8 cellular contexts compared by ENCODE assay signal in the genomic region with DNA sequence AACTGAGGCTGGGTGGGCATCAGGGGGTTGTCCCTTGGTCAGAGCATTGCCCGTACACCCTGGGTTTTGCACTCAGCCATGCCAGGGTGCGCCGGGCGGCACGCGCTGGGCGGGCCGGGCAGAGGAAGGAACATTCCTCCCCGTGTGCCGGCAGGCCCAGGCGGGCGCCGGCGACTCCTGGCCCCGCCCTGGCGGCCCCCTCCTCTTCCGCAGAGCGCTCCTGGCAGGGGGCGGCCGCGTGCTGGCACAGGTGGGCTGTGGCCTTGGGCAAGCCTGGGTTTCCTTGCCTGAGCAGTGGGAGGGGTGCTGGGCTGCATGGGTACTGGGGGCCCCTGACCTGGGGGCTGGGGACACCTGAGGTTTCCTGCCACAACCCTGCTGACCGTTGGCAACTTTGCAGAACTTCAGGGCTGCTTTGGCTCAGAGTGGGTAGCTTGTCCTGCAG. TPM values are rescaled to one million over a fixed set of nuclear protein-coding genes. Genes with fewer than 3 reads are reported as not detected.
DNase-seq lines count a peak whose midpoint lies in the region; ATAC-seq and TF ChIP-seq lines count a peak whose summit lies in the region.
"Had no signal": no experiment of that assay in that cellular context is flagged by ENCODE, and none has a peak within 500 bp of the region (broad histone marks: within the 10 kb centered on the region; RNA-seq: fewer than 3 reads in every experiment).

No MANE protein-coding gene starts in this region.

- H2AFZ ChIP-seq in IMR-90 (replicated peaks; ENCODE audit: low read length, poor library complexity) (peak overlapping the region; percentile 60), PC-9 (no peak overlapping the region)

- H2BK20ac ChIP-seq in IMR-90 (ENCODE audit: low read depth, low read length), result no peak overlapping the region; the same call in 1 of the 2 replicates

- no peak overlapping the region; the same call in 1 of the 2 replicates for H4K91ac ChIP-seq in IMR-90 (ENCODE audit: insufficient read depth, low read depth, low read length)

- BruUV-seq in IMR-90 (replicated peaks; lab: Mats Ljungman, UMichigan) (no TSS peak), PC-9 (replicated peaks; lab: Mats Ljungman, UMichigan) (no TSS peak)

- no peak overlapping the region for H4K5ac ChIP-seq in IMR-90 (ENCODE audit: low read depth, low read length)

- H3K23ac ChIP-seq in IMR-90 (ENCODE audit: low read depth, low read length), result no peak overlapping the region

- no peak overlapping the region for H2BK5ac ChIP-seq in IMR-90 (ENCODE audit: low read depth, low read length, poor library complexity, severe bottlenecking)

- H3K4me3 ChIP-seq in IMR-90 (ENCODE audit: insufficient read depth, low read depth, low read length), result no peak overlapping the region
- H3K4me3 ChIP-seq in PC-9, result peak overlapping the region; percentile 37; the same call in 1 of the 2 replicates
- peak overlapping the region in 1 of 2 donors; percentile 62 for H3K4me3 ChIP-seq in gastroesophageal sphincter
- peak overlapping the region; percentile 40 to 83 (median 62) for H3K4me3 ChIP-seq in skin epidermis

- H4K20me1 ChIP-seq in IMR-90 (ENCODE audit: insufficient read depth, low read length) (0 out of 2 replicates have a peak, but pooled peaks cover 9% of the 10 kb centered on the region), PC-9 (ENCODE audit: insufficient read depth) (no peaks in the 10 kb centered on the region)

- TF ChIP-seq RAD21 in IMR-90 (IDR thresholded peaks at IDR 0.05; ENCODE audit: low read length), result no peak

- H3K4me1 ChIP-seq in IMR-90 (ENCODE audit: control insufficient read depth, insufficient read depth, low read length), result peaks cover 23% of the 10 kb centered on the region
- H3K4me1 ChIP-seq in PC-9 (replicated peaks; ENCODE audit: insufficient read depth), result peaks cover 82% of the 10 kb centered on the region
- H3K4me1 ChIP-seq in gastroesophageal sphincter, result peaks cover 0 to 93% (median 30%) of the 10 kb centered on the region in 3 donors

- in situ Hi-C loops in IMR-90 (cut with MboI; ENCODE audit: low sequenced_read_pairs), result no loop called here

- H3K9me3 ChIP-seq in IMR-90 (ENCODE audit: control insufficient read depth, insufficient read depth, low read length) (no peaks in the 10 kb centered on the region), PC-9 (ENCODE audit: insufficient read depth, low read depth) (no peaks in the 10 kb centered on the region), gastroesophageal sphincter (no peaks in the 10 kb centered on the region)

- H3K27ac ChIP-seq in IMR-90 (ENCODE audit: insufficient read depth, low read length) (no peak overlapping the region), PC-9 (peak overlapping the region; percentile 75), gastroesophageal sphincter (peak overlapping the region in 3 of 4 donors; percentile 44 to 58 (median 57)), skin epidermis (peak overlapping the region in 20 of 21 experiments; percentile 30 to 94 (median 78))

- H3K79me1 ChIP-seq in IMR-90 (ENCODE audit: low read depth in 1 of 2, low read length in 2 of 2), result peaks cover 0 to 4% of the 10 kb centered on the region in 2 experiments; a peak in 1 of 4 replicates

- peak overlapping the region; percentile 47 for H2AK9ac ChIP-seq in IMR-90 (replicated peaks; ENCODE audit: low read depth, low read length, poor library complexity)

- no peak for TF ChIP-seq POLR2A in IMR-90 (IDR thresholded peaks at IDR 0.05; ENCODE audit: low read depth, low read length)
- no peak for TF ChIP-seq POLR2A in gastroesophageal sphincter (IDR thresholded peaks at IDR 0.05)

- TF ChIP-seq EP300 in gastroesophageal sphincter (IDR thresholded peaks at IDR 0.05), result no peak

- H2BK120ac ChIP-seq in IMR-90 (ENCODE audit: low read depth, low read length), result no peak overlapping the region

- H3K14ac ChIP-seq in IMR-90 (replicated peaks; ENCODE audit: low read depth, low read length), result no peak overlapping the region

- H3K4me2 ChIP-seq in IMR-90 (ENCODE audit: low read depth, low read length), result no peak overlapping the region
- peak overlapping the region; percentile 77 for H3K4me2 ChIP-seq in PC-9

- no peak for ATAC-seq in IMR-90 (ENCODE audit: low read depth)
- ATAC-seq in gastroesophageal sphincter, result no peak

- peak overlapping the region; percentile 59 for H2AK5ac ChIP-seq in IMR-90 (ENCODE audit: low read depth, low read length)

- no peak overlapping the region for H3K18ac ChIP-seq in IMR-90 (ENCODE audit: low read depth, low read length)

- H3K4ac ChIP-seq in IMR-90 (ENCODE audit: low read depth, low read length), result no peak overlapping the region; the same call in 1 of the 2 replicates

- no peak overlapping the region for H3K9ac ChIP-seq in IMR-90 (ENCODE audit: low read depth, low read length)

- CTCF ChIA-PET in IMR-90 (lab: Yijun Ruan, JAX) (no interaction called here), PC-9 (lab: Charles Lee) (interaction anchor here (0.5 to 0.6 kb wide), 2 partner anchors 54 to 956 kb away, joined by 7 to 9 read pairs; no protein-coding TSS in a partner anchor)

- no peaks in the 10 kb centered on the region for H3K9me1 ChIP-seq in IMR-90 (ENCODE audit: insufficient read depth, low read length)

- POLR2A ChIA-PET in IMR-90 (lab: Charles Lee; ENCODE audit: unreplicated experiment) (no interaction called here), PC-9 (lab: Charles Lee; ENCODE audit: unreplicated experiment) (interaction anchor here (0.5 to 0.7 kb wide), 4 partner anchors 42 to 989 kb away, joined by 3 to 14 read pairs (median 4); no protein-coding TSS in a partner anchor)

- peaks cover 48% of the 10 kb centered on the region for H3F3A ChIP-seq in PC-9 (ENCODE audit: insufficient read depth, low read depth)

- no peak overlapping the region for H2BK15ac ChIP-seq in IMR-90 (ENCODE audit: low read depth, low read length)

- H3K27me3 ChIP-seq in IMR-90 (ENCODE audit: control insufficient read depth, insufficient read depth, low read length) (no peaks in the 10 kb centered on the region), PC-9 (ENCODE audit: insufficient read depth, low read depth) (no peaks in the 10 kb centered on the region), gastroesophageal sphincter (peaks cover 92% of the 10 kb centered on the region)

- dilution Hi-C loops in IMR-90 (cut with HindIII; ENCODE audit: low sequenced_read_pairs, unreplicated experiment), result no loop called here

- 95% methylated on average over 4 of the region's 22 CpGs; no CpG with 5 or more reads in 1 of the 2 experiments for WGBS in IMR-90 (ENCODE audit: extremely low coverage in 2 of 2, insufficient read length in 1 of 2), 2 experiments
- no CpG with 5 or more reads among the region's 22 CpGs for WGBS in gastroesophageal sphincter (ENCODE audit: low coverage in 1 of 2), 2 donors

- H3K56ac ChIP-seq in IMR-90 (ENCODE audit: extremely low read depth, insufficient read depth, low read length), result no peak overlapping the region

- H3K36me3 ChIP-seq in IMR-90 (ENCODE audit: control insufficient read depth, insufficient read depth, low read length) (no peaks in the 10 kb centered on the region), PC-9 (ENCODE audit: low read depth) (no peaks in the 10 kb centered on the region), gastroesophageal sphincter (peaks cover 0 to 24% of the 10 kb centered on the region in 2 donors)

- no peaks in the 10 kb centered on the region for H3K9me2 ChIP-seq in PC-9 (ENCODE audit: insufficient read depth)

- intact Hi-C loops in IMR-90 (cut with micrococcal nuclease), result no loop called here
- intact Hi-C loops in PC-9 (cut with micrococcal nuclease; ENCODE audit: unreplicated experiment), result loop anchor here (2.0 to 10.0 kb wide), 5 partner anchors 46 to 989 kb away; a partner anchor contains a TSS

- TF ChIP-seq CTCF in IMR-90 (conservative IDR thresholded peaks at IDR 0.05; ENCODE audit: low read depth, low read length) (no peak), PC-9 (conservative IDR thresholded peaks at IDR 0.05) (no peak), gastroesophageal sphincter (IDR thresholded peaks at IDR 0.05) (no peak)

- peaks cover 13% of the 10 kb centered on the region for H3K79me2 ChIP-seq in PC-9 (ENCODE audit: low read depth)

- no peak overlapping the region for H4K8ac ChIP-seq in IMR-90 (ENCODE audit: low read depth in 2 of 2, low read length in 2 of 2)

- DNase-seq in IMR-90 (no peak), PC-9 (peak; percentile 52 to 88), NCI-H446 treated with DMSO at 0.1 percent for 48 hours (lab: John Stamatoyannopoulos, UW) (no peak), mesenteric fat pad (ENCODE audit: low spot score) (no peak), NCI-H82 (lab: John Stamatoyannopoulos, UW) (no peak)

TF ChIP-seq in IMR-90, 13 proteins besides CTCF, POLR2A, EP300 and RAD21 (continues in another document):
- TF ChIP-seq SMC3 (IDR thresholded peaks at IDR 0.05; ENCODE audit: low read depth, low read length), result no peak
- no peak for TF ChIP-seq BHLHE40 (IDR thresholded peaks at IDR 0.05; ENCODE audit: low read depth, low read length)
- no peak for TF ChIP-seq MAFK (IDR thresholded peaks at IDR 0.05; ENCODE audit: low read depth, low read length)
- no peak for TF ChIP-seq MAZ (IDR thresholded peaks at IDR 0.05; ENCODE audit: borderline replicate concordance, low read depth, low read length)
- TF ChIP-seq NFE2L2 (IDR thresholded peaks at IDR 0.05; ENCODE audit: low read depth, low read length), result no peak
- no peak for TF ChIP-seq MXI1 (IDR thresholded peaks at IDR 0.05; ENCODE audit: borderline replicate concordance, low read depth, low read length)

RNA-seq across cellular contexts. Expression of a gene that starts 3.9 kb away (rescaled TPM):
- total RNA-seq in IMR-90 (2012; rRNA removed) (1.4 and 1.8 TPM in 2 replicates), PC-9 (2021) (21.3 and 24.7 TPM in 2 replicates), gastroesophageal sphincter (1 to 10 TPM; 4.4 to 9.8 (median 8.4) TPM), mesenteric fat pad (43.8 TPM)
- polyA plus RNA-seq in IMR-90 (2012; rRNA removed), result 5.1 and 5.3 TPM in 2 replicates
- polyA plus RNA-seq in IMR-90 (2012; cell fraction: cytosol; rRNA removed), result 3.8 and 5.3 TPM in 2 replicates
- polyA plus RNA-seq in IMR-90 (2012; cell fraction: nucleus; rRNA removed; ENCODE audit: low replicate concordance), result 11.2 and 22.5 TPM in 2 replicates

RNA-seq across cellular contexts. Expression of a gene that starts 31.8 kb away (rescaled TPM):
- total RNA-seq in IMR-90 (2012; rRNA removed), result 5.8 and 6.8 TPM in 2 replicates
- 21.9 and 27.5 TPM in 2 replicates for polyA plus RNA-seq in IMR-90 (2012; rRNA removed)
- 19.5 and 22.3 TPM in 2 replicates for polyA plus RNA-seq in IMR-90 (2012; cell fraction: cytosol; rRNA removed)
- 62.8 and 177 TPM in 2 replicates for polyA plus RNA-seq in IMR-90 (2012; cell fraction: nucleus; rRNA removed; ENCODE audit: low replicate concordance)
- total RNA-seq in PC-9 (2021), result 53.9 and 57.7 TPM in 2 replicates
- 10 to 100 TPM; 19.9 to 36.0 (median 32.4) TPM for total RNA-seq in gastroesophageal sphincter
- 29.8 TPM for total RNA-seq in mesenteric fat pad

RNA-seq across cellular contexts. Expression of a gene that starts 35.3 kb away (rescaled TPM):
- total RNA-seq in IMR-90 (2012; rRNA removed) (5.0 and 6.7 TPM in 2 replicates), PC-9 (2021) (28.3 and 35.8 TPM in 2 replicates), gastroesophageal sphincter (10 to 100 TPM in 3 of 4 donors, 1 to 10 TPM in 1; 9.7 to 23.5 (median 15.6) TPM), mesenteric fat pad (14.4 TPM)
- 6.3 and 8.1 TPM in 2 replicates for polyA plus RNA-seq in IMR-90 (2012; rRNA removed)
- 3.9 and 16.6 TPM in 2 replicates for polyA plus RNA-seq in IMR-90 (2012; cell fraction: cytosol; rRNA removed)
- 15.9 and 17.4 TPM in 2 replicates for polyA plus RNA-seq in IMR-90 (2012; cell fraction: nucleus; rRNA removed; ENCODE audit: low replicate concordance)

RNA-seq across cellular contexts. Expression of a gene that starts 47.3 kb away (rescaled TPM):
- total RNA-seq in IMR-90 (2012; rRNA removed) (not detected in 2 replicates), PC-9 (2021) (not detected in 2 replicates), gastroesophageal sphincter (not detected), mesenteric fat pad (not detected)
- not detected in 2 replicates for polyA plus RNA-seq in IMR-90 (2012; rRNA removed)
- polyA plus RNA-seq in IMR-90 (2012; cell fraction: cytosol; rRNA removed), result not detected in 2 replicates
- not detected in 2 replicates for polyA plus RNA-seq in IMR-90 (2012; cell fraction: nucleus; rRNA removed; ENCODE audit: low replicate concordance)
- total RNA-seq: LHCN-M2 had no signal

Comparison
In these comparisons a context has a peak if more than half of its experiments do, and no peak if none do; other contexts are left out.
1. DNase-seq: peak in PC-9 (2 of 2); none in IMR-90 (single experiment), NCI-H446 treated with DMSO at 0.1 percent for 48 hours (single experiment), mesenteric fat pad (single experiment) and NCI-H82 (single experiment).